Comparison of ENCODE assay signal across 26 cellular contexts in genomic region chr18:69559604-69560003, GRCh38.
"Had no signal": no experiment of that assay in that cellular context is flagged by ENCODE, and none has a peak within 500 bp of the region (broad histone marks: within the 10 kb centered on the region; RNA-seq: fewer than 3 reads in every experiment).

No MANE protein-coding gene starts in this region.

- H3K27me3 ChIP-seq: brain microvascular endothelial cell, cardiac muscle cell had no signal

- H3K4me3 ChIP-seq: cardiac muscle cell had no signal

- ATAC-seq: activated T-cell treated with anti-CD3 and anti-CD28 coated beads, Interleukin-2, amount 50 U/mL, for 4 hours; PC-3; T-cell had no signal

- DNase-seq: activated CD4-positive, alpha-beta memory T cell treated with anti-CD3 and anti-CD28 coated beads for 36 hours; activated CD4-positive, alpha-beta T cell treated with anti-CD3 and anti-CD28 coated beads, Interleukin-2, amount 10 ng/mL, durations not matched to agents 7 days and 5 days; activated CD4-positive, CD25-positive, alpha-beta regulatory T cell; activated CD8-positive, alpha-beta memory T cell treated with anti-CD3 and anti-CD28 coated beads for 24 hours; activated gamma-delta T cell; activated naive CD4-positive, alpha-beta T cell treated with anti-CD3 and anti-CD28 coated beads for 36 hours; activated T-cell treated with anti-CD3 and anti-CD28 coated beads, Interleukin-2, amount 50 U/mL, for 4 hours; brain microvascular endothelial cell; Kasumi-1; KBM-7; NCI-H1092; NCI-H1417; NCI-H1930; NCI-H2171; NCI-H2227 treated with DMSO at 0.1 percent for 48 hours; NCI-H446 treated with DMSO at 0.1 percent for 48 hours; NCI-H524 treated with DMSO at 0.1 percent for 48 hours; NCI-H748 treated with DMSO at 0.1 percent for 48 hours; NK-92 treated with Interleukin-12 subunit alpha and Interleukin-12 subunit beta, amount 100 ng/mL, for 24 hours; PC-3; SHP77 treated with DMSO at 0.1 percent for 48 hours; T-cell; T-helper 2 cell; T1000 had no signal

- H3K36me3 ChIP-seq: brain microvascular endothelial cell, cardiac muscle cell had no signal

- H3K27ac ChIP-seq: brain microvascular endothelial cell, cardiac muscle cell, VCaP had no signal
